ENCODE assay signal across 25 cellular contexts in genomic region chr18:42078711-42079110, GRCh38.
A peak's percentile ranks its signal among the peaks of the same experiment; 100 is the strongest.
DNase-seq lines count a peak whose midpoint lies in the region; ATAC-seq and TF ChIP-seq lines count a peak whose summit lies in the region.
"Had no signal": no experiment of that assay in that cellular context is flagged by ENCODE, and none has a peak within 500 bp of the region (broad histone marks: within the 10 kb centered on the region; RNA-seq: fewer than 3 reads in every experiment).

No MANE protein-coding gene starts in this region.

- no peak for DNase-seq in activated T-cell treated with anti-CD3 and anti-CD28 coated beads, Interleukin-2, amount 50 U/mL, for 72 hours
- DNase-seq in activated T-cell treated with anti-CD3 and anti-CD28 coated beads, Interleukin-2, amount 50 U/mL, for 4 hours, result no peak
- DNase-seq in OCI-M1 (lab: John Stamatoyannopoulos, UW) (peak; percentile 39), brain microvascular endothelial cell (peak; percentile 47), stromal cell of bone marrow (ENCODE audit: low read depth) (peak; percentile 3), H4 (ENCODE audit: low spot score) (no peak), lower lobe of right lung (no peak)
- DNase-seq in effector memory CD8-positive, alpha-beta T cell, result no peak
- DNase-seq: activated CD4-positive, alpha-beta T cell treated with anti-CD3 and anti-CD28 coated beads for 36 hours; aorta; DMS 273 treated with DMSO at 0.1 percent for 48 hours; endodermal cell; HFFc6; NCI-H1417; NCI-H2171 treated with DMSO at 0.1 percent for 48 hours; NCI-H748 treated with DMSO at 0.1 percent for 48 hours; retina; uterus had no signal

- H3K4me1 ChIP-seq in lower lobe of right lung, result no peaks in the 10 kb centered on the region
- H3K4me1 ChIP-seq: SJSA1, suprapubic skin, uterus had no signal

- H3K27me3 ChIP-seq in brain microvascular endothelial cell (replicated peaks), result no peaks in the 10 kb centered on the region
- H3K27me3 ChIP-seq in lower lobe of right lung (ENCODE audit: low read depth), result no peaks in the 10 kb centered on the region
- H3K27me3 ChIP-seq: hepatocyte, neutrophil, SJSA1, suprapubic skin, uterus had no signal

- H3K36me3 ChIP-seq in brain microvascular endothelial cell (replicated peaks) (peaks cover 9% of the 10 kb centered on the region), lower lobe of right lung (peaks cover 65% of the 10 kb centered on the region)

- no peaks in the 10 kb centered on the region for H3K9me3 Mint-ChIP-seq in activated T-cell treated with anti-CD3 and anti-CD28 coated beads, Interleukin-2, amount 50 U/mL, for 72 hours
- no peaks in the 10 kb centered on the region for H3K9me3 Mint-ChIP-seq in activated T-cell treated with anti-CD3 and anti-CD28 coated beads, Interleukin-2, amount 50 U/mL, for 4 hours
- H3K9me3 Mint-ChIP-seq in effector memory CD8-positive, alpha-beta T cell, result no peaks in the 10 kb centered on the region
- H3K9me3 Mint-ChIP-seq: HFFc6 had no signal

- TF ChIP-seq CTCF in brain microvascular endothelial cell (IDR thresholded peaks at IDR 0.05; ENCODE audit: low read depth, low read length, missing control alignments) (no peak), lower lobe of right lung (IDR thresholded peaks at IDR 0.05) (no peak)

- no peak overlapping the region for H3K4me3 Mint-ChIP-seq in activated T-cell treated with anti-CD3 and anti-CD28 coated beads, Interleukin-2, amount 50 U/mL, for 72 hours
- H3K4me3 Mint-ChIP-seq in activated T-cell treated with anti-CD3 and anti-CD28 coated beads, Interleukin-2, amount 50 U/mL, for 4 hours, result no peak overlapping the region
- no peak overlapping the region for H3K4me3 Mint-ChIP-seq in effector memory CD8-positive, alpha-beta T cell
- H3K4me3 Mint-ChIP-seq: activated CD4-positive, alpha-beta T cell treated with anti-CD3 and anti-CD28 coated beads for 36 hours; endodermal cell; HFFc6 had no signal

- H3K36me3 Mint-ChIP-seq in activated T-cell treated with anti-CD3 and anti-CD28 coated beads, Interleukin-2, amount 50 U/mL, for 72 hours (ENCODE audit: insufficient read depth in 2 of 2), result peaks cover 9 to 23% of the 10 kb centered on the region in 2 donors
- peaks cover 50% of the 10 kb centered on the region for H3K36me3 Mint-ChIP-seq in activated T-cell treated with anti-CD3 and anti-CD28 coated beads, Interleukin-2, amount 50 U/mL, for 4 hours (ENCODE audit: insufficient read depth)
- H3K36me3 Mint-ChIP-seq in effector memory CD8-positive, alpha-beta T cell (ENCODE audit: insufficient read depth), result peaks cover 39% of the 10 kb centered on the region

- peak overlapping the region; percentile 34 for H3K27ac Mint-ChIP-seq in activated T-cell treated with anti-CD3 and anti-CD28 coated beads, Interleukin-2, amount 50 U/mL, for 72 hours
- peak overlapping the region in 1 of 2 donors; percentile 13 for H3K27ac Mint-ChIP-seq in effector memory CD8-positive, alpha-beta T cell
- H3K27ac Mint-ChIP-seq: activated CD4-positive, alpha-beta T cell treated with anti-CD3 and anti-CD28 coated beads for 36 hours; endodermal cell; HFFc6 had no signal

- in situ Hi-C loops in brain microvascular endothelial cell (cut with HindIII; ENCODE audit: low pct_ligation_motif_present, low sequenced_read_pairs), result no loop called here

- H3K27ac ChIP-seq in brain microvascular endothelial cell (no peak overlapping the region), lower lobe of right lung (no peak overlapping the region)
- H3K27ac ChIP-seq: C4-2B, hepatocyte, KMS-11, neutrophil, SJSA1, suprapubic skin, uterus had no signal

- H3K9me3 ChIP-seq in lower lobe of right lung, result no peaks in the 10 kb centered on the region
- H3K9me3 ChIP-seq: neutrophil, SJSA1, suprapubic skin, uterus had no signal

- ATAC-seq in activated T-cell treated with anti-CD3 and anti-CD28 coated beads, Interleukin-2, amount 50 U/mL, for 72 hours (replicated peaks in 1 of 2), result no peak
- no peak for ATAC-seq in activated T-cell treated with anti-CD3 and anti-CD28 coated beads, Interleukin-2, amount 50 U/mL, for 4 hours
- ATAC-seq in effector memory CD8-positive, alpha-beta T cell (replicated peaks), result no peak
- no peak for ATAC-seq in lower lobe of right lung
- ATAC-seq: activated CD4-positive, alpha-beta T cell treated with anti-CD3 and anti-CD28 coated beads for 36 hours had no signal

- intact Hi-C loops in lower lobe of right lung (cut with DNase I), result no loop called here

- H3K4me1 Mint-ChIP-seq in activated T-cell treated with anti-CD3 and anti-CD28 coated beads, Interleukin-2, amount 50 U/mL, for 72 hours (ENCODE audit: low read depth), result peaks cover 10% of the 10 kb centered on the region
- H3K4me1 Mint-ChIP-seq in activated T-cell treated with anti-CD3 and anti-CD28 coated beads, Interleukin-2, amount 50 U/mL, for 4 hours (ENCODE audit: low read depth), result peaks cover 5% of the 10 kb centered on the region
- peaks cover 0 to 2% of the 10 kb centered on the region in 2 donors for H3K4me1 Mint-ChIP-seq in effector memory CD8-positive, alpha-beta T cell (ENCODE audit: low read depth in 2 of 2)

- no peaks in the 10 kb centered on the region for H3K27me3 Mint-ChIP-seq in activated T-cell treated with anti-CD3 and anti-CD28 coated beads, Interleukin-2, amount 50 U/mL, for 72 hours (ENCODE audit: low read depth)
- no peaks in the 10 kb centered on the region for H3K27me3 Mint-ChIP-seq in activated T-cell treated with anti-CD3 and anti-CD28 coated beads, Interleukin-2, amount 50 U/mL, for 4 hours (ENCODE audit: low read depth)
- H3K27me3 Mint-ChIP-seq in effector memory CD8-positive, alpha-beta T cell, result no peaks in the 10 kb centered on the region
- H3K27me3 Mint-ChIP-seq: activated CD4-positive, alpha-beta T cell treated with anti-CD3 and anti-CD28 coated beads for 36 hours had no signal

- no peak overlapping the region for H3K4me3 ChIP-seq in brain microvascular endothelial cell (ENCODE audit: low read depth, low read length)
- no peak overlapping the region for H3K4me3 ChIP-seq in lower lobe of right lung
- H3K4me3 ChIP-seq: hepatocyte, lung, SJSA1, suprapubic skin, uterus had no signal

Comparison
In these comparisons a context has a peak if more than half of its experiments do, and no peak if none do; other contexts are left out.
1. DNase-seq: peak in OCI-M1 (single experiment), brain microvascular endothelial cell (single experiment) and stromal cell of bone marrow (single experiment); none in activated T-cell treated with anti-CD3 and anti-CD28 coated beads, Interleukin-2, amount 50 U/mL, for 72 hours (0 of 2), activated T-cell treated with anti-CD3 and anti-CD28 coated beads, Interleukin-2, amount 50 U/mL, for 4 hours (single experiment), effector memory CD8-positive, alpha-beta T cell (0 of 3), H4 (single experiment) and lower lobe of right lung (single experiment).